ENCODE assay signal across 8 cellular contexts in the genomic region with DNA sequence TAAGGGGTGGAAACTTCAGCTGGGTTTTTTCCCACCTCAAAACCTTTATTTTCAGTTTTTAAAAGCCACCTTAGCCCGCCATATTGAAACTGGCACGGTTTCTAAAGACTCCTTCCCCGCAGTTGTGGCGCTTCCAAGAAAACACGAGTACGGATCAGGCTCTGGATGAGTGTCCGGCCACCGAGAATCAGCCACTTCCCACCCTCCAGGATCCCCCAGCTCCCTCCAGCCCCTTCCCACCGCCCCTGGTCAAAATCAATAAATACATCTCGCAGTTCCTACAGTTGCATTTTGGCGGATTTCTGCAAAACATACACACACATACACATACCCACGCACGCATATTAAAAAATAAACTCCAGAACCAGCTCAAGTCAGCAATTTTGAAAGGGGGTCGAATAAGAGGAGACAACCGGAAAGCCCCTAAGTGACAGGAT. TPM values are rescaled to one million over a fixed set of nuclear protein-coding genes. Genes with fewer than 3 reads are reported as not detected.
DNase-seq lines count a peak whose midpoint lies in the region; ATAC-seq and TF ChIP-seq lines count a peak whose summit lies in the region.

No MANE protein-coding gene starts in this region.

- intact Hi-C loops in breast epithelium (cut with DNase I; ENCODE audit: low total_unique reads), result loop anchor here (2.0 to 5.0 kb wide), 3 partner anchors 43 to 1442 kb away; no protein-coding TSS in a partner anchor

- H3K36me3 ChIP-seq in breast epithelium (no peaks in the 10 kb centered on the region), tibial nerve (no peaks in the 10 kb centered on the region)

- H3K9me3 Mint-ChIP-seq in mesothelial cell of epicardium, result no peaks in the 10 kb centered on the region

- H3K27ac ChIP-seq in breast epithelium (peak overlapping the region; percentile 75 to 93), tibial nerve (peak overlapping the region; percentile 33 to 87 (median 76))

- peaks cover 97% of the 10 kb centered on the region for H3K27me3 Mint-ChIP-seq in mesothelial cell of epicardium (ENCODE audit: low read depth)

- TF ChIP-seq CTCF in breast epithelium (IDR thresholded peaks at IDR 0.05) (no peak), mesothelial cell of epicardium (IDR thresholded peaks at IDR 0.05; ENCODE audit: unreplicated experiment) (no peak), tibial nerve (IDR thresholded peaks at IDR 0.05) (no peak)

- peak overlapping the region; percentile 76 for H3K4me3 Mint-ChIP-seq in mesothelial cell of epicardium

- H3K27ac Mint-ChIP-seq in mesothelial cell of epicardium, result no peak overlapping the region

- peaks cover 8 to 12% of the 10 kb centered on the region in 2 donors for H3K4me1 ChIP-seq in breast epithelium
- H3K4me1 ChIP-seq in tibial nerve, result peaks cover 0 to 54% (median 16%) of the 10 kb centered on the region in 4 donors

- no peak for TF ChIP-seq EP300 in tibial nerve (IDR thresholded peaks at IDR 0.05)

- ATAC-seq in GM18909 (IDR thresholded peaks at IDR 0.05; ENCODE audit: poor library complexity, unreplicated experiment) (peak; percentile 10), HG02571 (IDR thresholded peaks at IDR 0.05; ENCODE audit: unreplicated experiment) (no peak)

- TF ChIP-seq POLR2A in breast epithelium (IDR thresholded peaks at IDR 0.05) (no peak), tibial nerve (IDR thresholded peaks at IDR 0.05) (no peak)

- no peaks in the 10 kb centered on the region for H3K36me3 Mint-ChIP-seq in mesothelial cell of epicardium

- peaks cover 40% of the 10 kb centered on the region for H3K4me1 Mint-ChIP-seq in mesothelial cell of epicardium

- WGBS in tibial nerve, 2 donors, result 0 to 1% methylated on average over 15 of the region's 15 CpGs

- H3K9me3 ChIP-seq in breast epithelium (no peaks in the 10 kb centered on the region), tibial nerve (no peaks in the 10 kb centered on the region)

- H3K4me3 ChIP-seq in breast epithelium (peak overlapping the region; percentile 65 to 90 (median 78)), tibial nerve (peak overlapping the region; percentile 53 to 82 (median 72))

- peak; percentile 25 for DNase-seq in NAMALWA (ENCODE audit: low spot score)
- no peak for DNase-seq in breast epithelium (ENCODE audit: low spot score in 2 of 2)
- DNase-seq in mesothelial cell of epicardium (ENCODE audit: low spot score in 2 of 2, unreplicated experiment in 2 of 2), result no peak
- no peak for DNase-seq in tibial nerve (ENCODE audit: low spot score in 2 of 2)
- DNase-seq in NCI-H2227 treated with DMSO at 0.1 percent for 48 hours (lab: John Stamatoyannopoulos, UW), result no peak
- DNase-seq in NCI-H1694 (lab: John Stamatoyannopoulos, UW), result no peak

- peaks cover 0 to 17% of the 10 kb centered on the region in 2 donors for H3K27me3 ChIP-seq in breast epithelium
- peaks cover 0 to 21% of the 10 kb centered on the region in 2 donors for H3K27me3 ChIP-seq in tibial nerve

RNA-seq across cellular contexts. Expression of gene SFMBT2, which starts 1.1 kb away (rescaled TPM):
- total RNA-seq in breast epithelium (10 to 100 TPM in 2 of 3 donors, 1 to 10 TPM in 1; 3.5 to 32.8 (median 22.8) TPM), mesothelial cell of epicardium (0.86 to 2.3 TPM (median 2.0 TPM) in 3 replicates), tibial nerve (10 to 100 TPM; 10.2 to 24.0 (median 15.4) TPM)
